ENCODE assay signal across 1 cellular context in genomic region chr17:35119370-35120185, GRCh38.
TF ChIP-seq lines count a peak whose summit lies in the region.

Gene RAD51D (minus strand): TSS chr17:35119860. CDS start chr17:35119613, 247 bp downstream.

TF ChIP-seq in GM23338, 12 proteins besides CTCF, POLR2A, EP300 and RAD21 (continued from another document):
- TF ChIP-seq ZNF462 (CRISPR knock-in tag; IDR thresholded peaks at IDR 0.05) (no peak), EZH2 (IDR thresholded peaks at IDR 0.05; ENCODE audit: low read depth, unreplicated experiment) (no peak), STAT1 (IDR thresholded peaks at IDR 0.05; ENCODE audit: unreplicated experiment) (no peak)
